Comparison of ENCODE assay signal across 8 cellular contexts in genomic region chr10:124648738-124649137, GRCh38.
DNase-seq lines count a peak whose midpoint lies in the region; ATAC-seq lines count a peak whose summit lies in the region.

No MANE protein-coding gene starts in this region.

- H3K9me3 Mint-ChIP-seq in activated CD4-positive, alpha-beta memory T cell treated with anti-CD3 and anti-CD28 coated beads, Interleukin-2, amount 10 ng/mL, durations not matched to agents 7 days and 5 days: no peaks in the 10 kb centered on the region

- H3K4me1 ChIP-seq in effector memory CD4-positive, alpha-beta T cell (ENCODE audit: control insufficient read depth, insufficient read depth, low read length, poor library complexity, severe bottlenecking): peaks cover 92% of the 10 kb centered on the region

- H3K9me3 ChIP-seq in effector memory CD4-positive, alpha-beta T cell (ENCODE audit: control insufficient read depth, low read length): no peaks in the 10 kb centered on the region

- no peak for ATAC-seq in HG02763 (IDR thresholded peaks at IDR 0.05; ENCODE audit: unreplicated experiment)
- no peak for ATAC-seq in GM21528 (IDR thresholded peaks at IDR 0.05; ENCODE audit: low FRiP score, unreplicated experiment)

- no peaks in the 10 kb centered on the region for H3K36me3 ChIP-seq in effector memory CD4-positive, alpha-beta T cell (ENCODE audit: control insufficient read depth, insufficient read depth, low read length)

- DNase-seq in GDM1 (lab: John Stamatoyannopoulos, UW) (peak; percentile 90), NCI-H2107 (lab: John Stamatoyannopoulos, UW) (peak; percentile 34), mucosa of gallbladder (ENCODE audit: low spot score) (peak; percentile 70), stromal cell of bone marrow (ENCODE audit: low read depth) (peak; percentile 31)
- peak; percentile 75 for DNase-seq in activated CD4-positive, alpha-beta memory T cell treated with anti-CD3 and anti-CD28 coated beads, Interleukin-2, amount 10 ng/mL, durations not matched to agents 7 days and 5 days
- peak; percentile 44 to 63 (median 45) for DNase-seq in effector memory CD4-positive, alpha-beta T cell

- POLR2A ChIA-PET in activated CD4-positive, alpha-beta memory T cell treated with anti-CD3 and anti-CD28 coated beads, Interleukin-2, amount 10 ng/mL, durations not matched to agents 7 days and 5 days (lab: Charles Lee): interaction anchor here (0.7 to 6.5 kb wide), 20 partner anchors 10 to 268 kb away, joined by 3 to 89 read pairs (median 8); partner anchors contain the start of gene EEF1AKMT2

- peak overlapping the region; percentile 72 for H3K27ac ChIP-seq in effector memory CD4-positive, alpha-beta T cell (ENCODE audit: insufficient read depth, low read length, poor library complexity, severe bottlenecking)

- H3K4me1 Mint-ChIP-seq in activated CD4-positive, alpha-beta memory T cell treated with anti-CD3 and anti-CD28 coated beads, Interleukin-2, amount 10 ng/mL, durations not matched to agents 7 days and 5 days: peaks cover 89% of the 10 kb centered on the region

- CTCF ChIA-PET in activated CD4-positive, alpha-beta memory T cell treated with anti-CD3 and anti-CD28 coated beads, Interleukin-2, amount 10 ng/mL, durations not matched to agents 7 days and 5 days (lab: Charles Lee): interaction anchor here (0.9 to 6.8 kb wide), 13 partner anchors 10 to 97 kb away, joined by 3 to 74 read pairs (median 11); no protein-coding TSS in a partner anchor

- H3K27ac Mint-ChIP-seq in activated CD4-positive, alpha-beta memory T cell treated with anti-CD3 and anti-CD28 coated beads, Interleukin-2, amount 10 ng/mL, durations not matched to agents 7 days and 5 days: peak overlapping the region; percentile 95

- H3K4me3 ChIP-seq in effector memory CD4-positive, alpha-beta T cell (ENCODE audit: insufficient read depth, low read depth, low read length, poor library complexity, severe bottlenecking): peak overlapping the region; percentile 34

- H3K36me3 Mint-ChIP-seq in activated CD4-positive, alpha-beta memory T cell treated with anti-CD3 and anti-CD28 coated beads, Interleukin-2, amount 10 ng/mL, durations not matched to agents 7 days and 5 days (ENCODE audit: low read depth): peaks cover 36% of the 10 kb centered on the region

- no peaks in the 10 kb centered on the region for H3K27me3 Mint-ChIP-seq in activated CD4-positive, alpha-beta memory T cell treated with anti-CD3 and anti-CD28 coated beads, Interleukin-2, amount 10 ng/mL, durations not matched to agents 7 days and 5 days

- peak overlapping the region; percentile 69 for H3K4me3 Mint-ChIP-seq in activated CD4-positive, alpha-beta memory T cell treated with anti-CD3 and anti-CD28 coated beads, Interleukin-2, amount 10 ng/mL, durations not matched to agents 7 days and 5 days

- no peaks in the 10 kb centered on the region for H3K27me3 ChIP-seq in effector memory CD4-positive, alpha-beta T cell (replicated peaks; ENCODE audit: control insufficient read depth, insufficient read depth, low read length, poor library complexity, severe bottlenecking)

Comparison
In these comparisons a context has a peak if more than half of its experiments do, and no peak if none do; other contexts are left out.
1. DNase-seq: peak in every context shown above with its lines; median percentile 90 in GDM1; 75 in activated CD4-positive, alpha-beta memory T cell treated with anti-CD3 and anti-CD28 coated beads, Interleukin-2, amount 10 ng/mL, durations not matched to agents 7 days and 5 days; 70 in mucosa of gallbladder; 45 in effector memory CD4-positive, alpha-beta T cell; 34 in NCI-H2107; 31 in stromal cell of bone marrow.